In the genomic region with DNA sequence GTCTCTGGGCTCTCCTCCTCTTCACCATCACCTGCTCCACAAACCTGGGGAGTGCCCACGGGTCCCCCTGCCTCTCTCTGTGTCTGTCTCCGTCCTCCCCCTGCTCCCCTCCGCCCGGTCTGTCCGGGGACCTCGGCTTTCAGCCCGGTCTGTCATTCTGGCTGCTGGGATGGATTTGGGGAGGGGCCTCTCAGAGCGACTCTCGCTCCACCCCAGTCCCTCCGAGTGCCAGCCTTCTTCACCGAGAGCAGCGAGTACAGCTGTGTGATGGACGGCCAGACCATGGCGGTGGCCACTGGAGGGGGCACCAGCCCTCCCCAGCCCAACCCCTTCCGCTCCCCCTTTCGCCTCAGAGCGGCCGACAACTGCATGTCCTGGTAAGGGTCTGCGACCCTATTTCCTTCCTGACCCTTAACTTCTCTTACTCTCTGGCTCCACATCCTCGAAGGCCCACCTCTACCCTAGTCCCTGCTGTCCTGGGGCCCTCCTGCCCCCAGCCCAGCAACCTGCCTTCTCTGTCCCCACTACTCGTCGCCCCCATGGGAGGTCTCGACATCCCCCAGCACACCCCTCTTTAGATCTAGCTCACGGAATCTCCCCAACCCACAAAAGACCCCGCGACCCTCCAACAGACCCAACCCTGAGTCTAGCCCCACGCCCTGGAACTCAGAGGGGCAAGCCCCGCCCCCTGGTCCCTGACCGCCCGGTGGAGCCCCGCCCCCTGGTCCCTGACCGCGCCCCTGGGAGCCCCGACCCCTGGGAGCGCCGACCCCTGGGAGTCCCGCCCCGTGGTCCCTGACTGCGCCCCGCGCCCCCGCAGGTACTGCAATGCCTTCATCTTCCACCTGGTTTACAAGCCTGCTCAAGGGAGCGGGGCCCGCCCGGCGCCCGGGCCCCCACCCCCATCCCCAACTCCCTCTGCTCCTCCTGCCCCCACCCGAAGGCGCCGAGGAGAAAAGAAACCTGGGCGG, we compare ENCODE assay signal across 1 cellular context.
TF ChIP-seq lines count a peak whose summit lies in the region.

No MANE protein-coding gene starts in this region.

TF ChIP-seq in HepG2, 621 proteins besides CTCF, POLR2A, EP300 and RAD21:
- TF ChIP-seq, protein P1, sequence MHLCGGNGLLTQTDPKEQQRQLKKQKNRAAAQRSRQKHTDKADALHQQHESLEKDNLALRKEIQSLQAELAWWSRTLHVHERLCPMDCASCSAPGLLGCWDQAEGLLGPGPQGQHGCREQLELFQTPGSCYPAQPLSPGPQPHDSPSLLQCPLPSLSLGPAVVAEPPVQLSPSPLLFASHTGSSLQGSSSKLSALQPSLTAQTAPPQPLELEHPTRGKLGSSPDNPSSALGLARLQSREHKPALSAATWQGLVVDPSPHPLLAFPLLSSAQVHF (CRISPR knock-in tag; IDR thresholded peaks at IDR 0.05): no peak
- TF ChIP-seq FOXC1 (CRISPR knock-in tag; IDR thresholded peaks at IDR 0.05; ENCODE audit: borderline replicate concordance) (no peak), ZBTB38 (CRISPR knock-in tag; IDR thresholded peaks at IDR 0.05) (peak; percentile 61; the same call in 1 of the 2 replicates)
TF ChIP-seq in HepG2: peak in this region for 1.
